Comparison of ENCODE assay signal across 20 cellular contexts in genomic region chr7:16810573-16810972, GRCh38. TPM values are rescaled to one million over a fixed set of nuclear protein-coding genes. Genes with fewer than 3 reads are reported as not detected.
"Had no signal": no experiment of that assay in that cellular context is flagged by ENCODE, and none has a peak within 500 bp of the region (broad histone marks: within the 10 kb centered on the region; RNA-seq: fewer than 3 reads in every experiment).

No MANE protein-coding gene starts in this region.

- H3K4me3 ChIP-seq: ovary, right lobe of liver, suprapubic skin had no signal

- FAIRE-seq: small intestine had no signal

- H3K9me3 ChIP-seq: ovary, right lobe of liver, suprapubic skin had no signal

- H3K4me1 ChIP-seq: right lobe of liver, suprapubic skin had no signal

- DNase-seq: activated CD4-positive, alpha-beta T cell treated with anti-CD3 and anti-CD28 coated beads, Interleukin-2, amount 10 ng/mL, durations not matched to agents 24 days and 14 days; activated CD8-positive, alpha-beta T cell treated with anti-CD3 and anti-CD28 coated beads, Interleukin-2, amount 10 ng/mL, durations not matched to agents 7 days and 5 days; activated naive CD4-positive, alpha-beta T cell treated with anti-CD3 and anti-CD28 coated beads, Interleukin-2, amount 10 ng/mL, durations not matched to agents 7 days and 5 days; activated naive CD8-positive, alpha-beta T cell treated with anti-CD3 and anti-CD28 coated beads, Interleukin-2, amount 50 U/mL, for 24 hours; activated T-cell treated with anti-CD3 and anti-CD28 coated beads, Interleukin-2, amount 50 U/mL, for 24 hours; anterior cingulate cortex; central memory CD4-positive, alpha-beta T cell; endodermal cell; erythroblast; naive thymus-derived CD8-positive, alpha-beta T cell; ovary; right lobe of liver; small intestine; stimulated activated CD4-positive, alpha-beta T cell treated with anti-CD3 and anti-CD28 coated beads, Interleukin-15, amount 100 ng/mL, for 24 hours; stimulated activated CD4-positive, alpha-beta T cell treated with anti-CD3 and anti-CD28 coated beads, Interleukin-2, amount 100 ng/mL, for 48 hours; stimulated activated naive CD8-positive, alpha-beta T cell treated with anti-CD3 and anti-CD28 coated beads, Interleukin-15, amount 100 ng/mL, for 72 hours; T-helper 9 cell; trophoblast cell had no signal

- ATAC-seq: activated CD8-positive, alpha-beta T cell treated with anti-CD3 and anti-CD28 coated beads, Interleukin-2, amount 10 ng/mL, durations not matched to agents 7 days and 5 days; activated naive CD8-positive, alpha-beta T cell treated with anti-CD3 and anti-CD28 coated beads, Interleukin-2, amount 50 U/mL, for 24 hours; naive thymus-derived CD8-positive, alpha-beta T cell; right lobe of liver; stimulated activated naive CD8-positive, alpha-beta T cell treated with anti-CD3 and anti-CD28 coated beads, Interleukin-15, amount 100 ng/mL, for 72 hours had no signal

- H3K36me3 ChIP-seq: ovary, right lobe of liver, suprapubic skin had no signal

- H3K27ac ChIP-seq: ovary, right lobe of liver, suprapubic skin had no signal

- H3K27me3 ChIP-seq: ovary, right lobe of liver, suprapubic skin had no signal

RNA-seq across cellular contexts. Expression of gene AGR2, which starts 5.8 kb away (rescaled TPM):
- total RNA-seq: activated CD4-positive, alpha-beta T cell treated with anti-CD3 and anti-CD28 coated beads, Interleukin-2, amount 10 ng/mL, durations not matched to agents 24 days and 14 days; activated CD8-positive, alpha-beta T cell treated with anti-CD3 and anti-CD28 coated beads, Interleukin-2, amount 10 ng/mL, durations not matched to agents 7 days and 5 days; endodermal cell; naive thymus-derived CD8-positive, alpha-beta T cell; pulmonary artery endothelial cell had no signal
- polyA plus RNA-seq: naive thymus-derived CD8-positive, alpha-beta T cell had no signal
